ENCODE assay signal across 18 cellular contexts in the genomic region with DNA sequence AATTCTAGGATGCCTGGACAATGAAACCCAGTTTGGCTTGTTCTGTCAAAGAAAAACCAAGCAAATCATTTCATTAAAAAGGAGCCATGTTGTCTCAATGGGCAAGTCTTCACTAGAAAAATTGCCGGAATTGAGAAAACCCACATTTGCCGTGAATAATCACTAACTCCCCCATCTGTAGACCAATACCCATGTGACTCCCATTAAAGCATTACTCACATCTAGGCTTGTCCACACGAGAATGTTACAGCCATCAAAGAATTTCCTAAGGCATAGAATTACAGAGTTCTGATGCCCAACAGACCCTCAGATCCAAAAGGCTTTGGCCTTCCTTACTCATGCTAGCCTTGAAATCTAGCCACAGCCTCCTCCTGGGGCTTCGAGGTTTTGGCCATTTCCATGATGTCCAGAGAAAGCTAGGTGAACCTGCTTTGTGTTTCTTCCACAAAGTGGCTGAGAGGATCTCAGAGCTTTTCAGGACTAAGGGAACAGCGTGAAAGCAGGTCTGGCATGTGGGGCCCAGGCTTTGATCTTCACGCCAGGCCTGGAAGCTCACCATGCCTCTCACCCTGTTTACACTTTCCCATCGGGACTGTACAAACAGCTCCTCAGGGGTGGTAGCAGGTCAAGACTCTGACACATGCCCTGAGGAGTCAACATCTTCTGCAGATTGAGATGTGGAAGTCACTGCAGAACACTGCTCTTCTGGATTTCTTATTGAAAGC. TPM values are rescaled to one million over a fixed set of nuclear protein-coding genes. Genes with fewer than 3 reads are reported as not detected.
DNase-seq lines count a peak whose midpoint lies in the region; ATAC-seq, FAIRE-seq and TF ChIP-seq lines count a peak whose summit lies in the region.
"Had no signal": no experiment of that assay in that cellular context is flagged by ENCODE, and none has a peak within 500 bp of the region (broad histone marks: within the 10 kb centered on the region; RNA-seq: fewer than 3 reads in every experiment).

No MANE protein-coding gene starts in this region.

- H3K9ac ChIP-seq in mesenchymal stem cell (ENCODE audit: low read length): peak overlapping the region; percentile 52

- H2BK15ac ChIP-seq in mesenchymal stem cell (ENCODE audit: low read depth, poor library complexity, severe bottlenecking): no peak overlapping the region

- H2BK12ac ChIP-seq in mesenchymal stem cell (ENCODE audit: low read length in 2 of 2): no peak overlapping the region

- FAIRE-seq in bronchial epithelial cell (lab: Jason Lieb, UNC): no peak

- H2BK5ac ChIP-seq in mesenchymal stem cell (ENCODE audit: low read depth, low read length, poor library complexity, severe bottlenecking): no peak overlapping the region

- no peak overlapping the region for H2BK120ac ChIP-seq in mesenchymal stem cell (ENCODE audit: low read depth, low read length)

- no peak overlapping the region for H3K14ac ChIP-seq in mesenchymal stem cell (ENCODE audit: low read length in 2 of 2)

- H3K4ac ChIP-seq in mesenchymal stem cell (ENCODE audit: low read depth in 1 of 2, low read length in 2 of 2): no peak overlapping the region

- no peak overlapping the region for H2AFZ ChIP-seq in mesenchymal stem cell (ENCODE audit: low read depth, low read length)

- H3K4me1 ChIP-seq in mesenchymal stem cell (ENCODE audit: control insufficient read depth, insufficient read depth, low read depth, low read length) (peaks cover 4% of the 10 kb centered on the region), vagina (peaks cover 70% of the 10 kb centered on the region), right cardiac atrium (ENCODE audit: control insufficient read depth, insufficient read depth, low read length) (no peaks in the 10 kb centered on the region)

- H3K27ac ChIP-seq in mesenchymal stem cell (ENCODE audit: low read length, poor library complexity, severe bottlenecking) (no peak overlapping the region), vagina (peak overlapping the region; percentile 71), WERI-Rb-1 (no peak overlapping the region), right cardiac atrium (ENCODE audit: low read length) (no peak overlapping the region)
- H3K27ac ChIP-seq: gastroesophageal sphincter, psoas muscle had no signal

- TF ChIP-seq CTCF in bronchial epithelial cell (IDR thresholded peaks at IDR 0.05; ENCODE audit: insufficient read depth, low read length, severe bottlenecking) (no peak), vagina (IDR thresholded peaks at IDR 0.05) (no peak), WERI-Rb-1 (IDR thresholded peaks at IDR 0.05; ENCODE audit: low read depth, low read length) (no peak)

- no peak overlapping the region for H4K8ac ChIP-seq in mesenchymal stem cell (ENCODE audit: low read length)

- H3K23ac ChIP-seq in mesenchymal stem cell (ENCODE audit: low read length in 2 of 2): no peak overlapping the region

- H3K27me3 ChIP-seq in bronchial epithelial cell (ENCODE audit: control insufficient read depth, insufficient read depth, low read length): no peaks in the 10 kb centered on the region
- peaks cover 0 to 8% of the 10 kb centered on the region in 2 experiments for H3K27me3 ChIP-seq in mesenchymal stem cell (ENCODE audit: control insufficient read depth in 1 of 2, insufficient read depth in 1 of 2, low read length in 2 of 2)
- H3K27me3 ChIP-seq in vagina: no peaks in the 10 kb centered on the region
- peaks cover 57% of the 10 kb centered on the region for H3K27me3 ChIP-seq in WERI-Rb-1 (ENCODE audit: insufficient read depth, low read depth, severe bottlenecking)
- no peaks in the 10 kb centered on the region for H3K27me3 ChIP-seq in right cardiac atrium (ENCODE audit: control insufficient read depth, insufficient read depth)
- H3K27me3 ChIP-seq: gastroesophageal sphincter, Peyer's patch had no signal

- no peak overlapping the region for H3K18ac ChIP-seq in mesenchymal stem cell (ENCODE audit: low read depth in 1 of 2, low read length in 2 of 2)

- H3K79me1 ChIP-seq in mesenchymal stem cell (replicated peaks; ENCODE audit: low read length, poor library complexity, severe bottlenecking): no peaks in the 10 kb centered on the region

- intact Hi-C loops in vagina (cut with DNase I) (no loop called here), right cardiac atrium (cut with DNase I) (no loop called here)

- TF ChIP-seq POLR2A in vagina (IDR thresholded peaks at IDR 0.05): no peak

- no peaks in the 10 kb centered on the region for H3K9me3 ChIP-seq in mesenchymal stem cell (ENCODE audit: control insufficient read depth, low read length)
- no peaks in the 10 kb centered on the region for H3K9me3 ChIP-seq in vagina
- H3K9me3 ChIP-seq in WERI-Rb-1 (ENCODE audit: severe bottlenecking): no peaks in the 10 kb centered on the region
- no peaks in the 10 kb centered on the region for H3K9me3 ChIP-seq in right cardiac atrium (ENCODE audit: control insufficient read depth, low read length)
- H3K9me3 ChIP-seq: gastroesophageal sphincter, Peyer's patch, psoas muscle had no signal

- no peak for ATAC-seq in right cardiac atrium
- ATAC-seq: gastroesophageal sphincter, psoas muscle had no signal

- DNase-seq in LHCN-M2 (ENCODE audit: low read depth) (peak; percentile 75), bronchial epithelial cell (ENCODE audit: low read depth) (peak; percentile 95), mesenchymal stem cell (peak; percentile 48), vagina (ENCODE audit: extremely low spot score in 2 of 2) (no peak), WERI-Rb-1 (no peak), CD1c-positive myeloid dendritic cell (ENCODE audit: extremely low spot score) (no peak), right cardiac atrium (no peak)
- DNase-seq: activated CD4-positive, alpha-beta T cell treated with anti-CD3 and anti-CD28 coated beads for 4 hours; activated T-cell treated with anti-CD3 and anti-CD28 coated beads, Interleukin-2, amount 50 U/mL, for 1 hour; CD8-positive, alpha-beta memory T cell; dermis blood vessel endothelial cell; KG1; NCI-H1694; NCI-H524 treated with DMSO at 0.1 percent for 48 hours; Peyer's patch; psoas muscle had no signal

- H3K36me3 ChIP-seq in bronchial epithelial cell (ENCODE audit: control insufficient read depth, insufficient read depth, low read length) (no peaks in the 10 kb centered on the region), mesenchymal stem cell (ENCODE audit: control insufficient read depth in 1 of 2, insufficient read depth in 2 of 2, low read depth in 1 of 2, low read length in 2 of 2) (peaks cover 0 to 1% of the 10 kb centered on the region in 2 experiments), vagina (no peaks in the 10 kb centered on the region), WERI-Rb-1 (no peaks in the 10 kb centered on the region)
- H3K36me3 ChIP-seq: Peyer's patch had no signal

- 63% methylated on average over 7 of the region's 7 CpGs for WGBS in mesenchymal stem cell
- 77% methylated on average over 7 of the region's 7 CpGs for WGBS in right cardiac atrium

- no peak overlapping the region for H4K91ac ChIP-seq in mesenchymal stem cell (ENCODE audit: low read length)

- H3K4me2 ChIP-seq in mesenchymal stem cell (ENCODE audit: low read length, poor library complexity, severe bottlenecking): no peak overlapping the region

- H2AK5ac ChIP-seq in mesenchymal stem cell (ENCODE audit: low read length, severe bottlenecking): no peak overlapping the region

- no peak overlapping the region for H3K4me3 ChIP-seq in bronchial epithelial cell (ENCODE audit: low read depth, low read length)
- H3K4me3 ChIP-seq in mesenchymal stem cell (ENCODE audit: insufficient read depth in 1 of 2, low read depth in 1 of 2, low read length in 2 of 2): no peak overlapping the region
- no peak overlapping the region for H3K4me3 ChIP-seq in vagina
- H3K4me3 ChIP-seq in WERI-Rb-1 (ENCODE audit: low read depth, low read length): no peak overlapping the region
- H3K4me3 ChIP-seq in right cardiac atrium (ENCODE audit: low read length): no peak overlapping the region
- H3K4me3 ChIP-seq: gastroesophageal sphincter, Peyer's patch, psoas muscle had no signal

RNA-seq across cellular contexts. Expression of a gene that starts 12.0 kb away (rescaled TPM):
- 2.4 and 3.4 TPM in 2 replicates for total RNA-seq in LHCN-M2 (2014; rRNA removed)
- polyA plus RNA-seq in LHCN-M2 (2012): 1.4 TPM
- total RNA-seq in bronchial epithelial cell: 1.1 and 9.0 TPM in 2 replicates
- 3.8 TPM for polyA plus RNA-seq in mesenchymal stem cell (2013, experiment 1 of 2)
- 3.5 TPM for polyA plus RNA-seq in mesenchymal stem cell (2013, experiment 2 of 2)
- 68.5 TPM for total RNA-seq in vagina
- 10 to 100 TPM in 2 of 4 donors, 1 to 10 TPM in 2; 6.9 to 11.7 (median 10.1) TPM for total RNA-seq in right cardiac atrium
- 7.8 TPM for polyA plus RNA-seq in right cardiac atrium
- total RNA-seq: dermis blood vessel endothelial cell had no signal

RNA-seq across cellular contexts. Expression of a gene that starts 52.4 kb away (rescaled TPM):
- 0.11 TPM in 1 of 2 replicates, not detected in the other for total RNA-seq in LHCN-M2 (2014; rRNA removed)
- polyA plus RNA-seq in LHCN-M2 (2012): not detected
- total RNA-seq in bronchial epithelial cell: not detected in 2 replicates
- polyA plus RNA-seq in mesenchymal stem cell (2013, experiment 1 of 2): not detected
- polyA plus RNA-seq in mesenchymal stem cell (2013, experiment 2 of 2): not detected
- total RNA-seq in vagina: not detected
- not detected for total RNA-seq in right cardiac atrium
- polyA plus RNA-seq in right cardiac atrium: not detected
- total RNA-seq: dermis blood vessel endothelial cell, gastroesophageal sphincter, Peyer's patch, ureter had no signal
- polyA plus RNA-seq: CD8-positive, alpha-beta memory T cell had no signal

Comparison
In these comparisons a context has a peak if more than half of its experiments do, and no peak if none do; other contexts are left out.
1. DNase-seq: peak in LHCN-M2 (single experiment), bronchial epithelial cell (single experiment) and mesenchymal stem cell (single experiment); none in vagina (0 of 2), WERI-Rb-1 (single experiment), CD1c-positive myeloid dendritic cell (single experiment) and right cardiac atrium (0 of 3).